Comparison of ENCODE assay signal across 16 cellular contexts in genomic region chr22:45200862-45201511, GRCh38. TPM values are rescaled to one million over a fixed set of nuclear protein-coding genes. Genes with fewer than 3 reads are reported as not detected.
A peak's percentile ranks its signal among the peaks of the same experiment; 100 is the strongest.
DNase-seq lines count a peak whose midpoint lies in the region; ATAC-seq, FAIRE-seq and TF ChIP-seq lines count a peak whose summit lies in the region.
"Had no signal": no experiment of that assay in that cellular context is flagged by ENCODE, and none has a peak within 500 bp of the region (broad histone marks: within the 10 kb centered on the region; RNA-seq: fewer than 3 reads in every experiment).

No MANE protein-coding gene starts in this region.

- TF ChIP-seq CTCF in fibroblast of lung (conservative IDR thresholded peaks at IDR 0.05 in 1 of 2, IDR thresholded peaks at IDR 0.05 in 1 of 2; ENCODE audit: low read depth in 1 of 2, low read length in 2 of 2) (no peak), progenitor cell of endocrine pancreas (IDR thresholded peaks at IDR 0.05; ENCODE audit: unreplicated experiment) (no peak)

- ATAC-seq in GM21360 (IDR thresholded peaks at IDR 0.05; ENCODE audit: unreplicated experiment) (no peak), GM21825 (IDR thresholded peaks at IDR 0.05; ENCODE audit: unreplicated experiment) (no peak)
- ATAC-seq: foreskin keratinocyte had no signal

- H3K9me3 Mint-ChIP-seq in progenitor cell of endocrine pancreas (ENCODE audit: low read depth) = no peaks in the 10 kb centered on the region

- H3K4me1 Mint-ChIP-seq in progenitor cell of endocrine pancreas (ENCODE audit: low read depth) = peaks cover 9% of the 10 kb centered on the region

- no peak overlapping the region for H3K4me3 Mint-ChIP-seq in progenitor cell of endocrine pancreas (ENCODE audit: low read depth)

- H3K9me3 ChIP-seq in fibroblast of lung (ENCODE audit: control insufficient read depth, insufficient read depth, low read depth, low read length) = no peaks in the 10 kb centered on the region
- H3K9me3 ChIP-seq: ovary, thoracic aorta had no signal

- H3K36me3 Mint-ChIP-seq in progenitor cell of endocrine pancreas (ENCODE audit: insufficient read depth) = peaks cover 9% of the 10 kb centered on the region

- H3K4me3 ChIP-seq in fibroblast of lung (replicated peaks in 1 of 4; ENCODE audit: control extremely low read depth in 1 of 4, insufficient read depth in 1 of 4, low read depth in 3 of 4, low read length in 4 of 4) = no peak overlapping the region
- H3K4me3 ChIP-seq: ovary, thoracic aorta had no signal

- H2AFZ ChIP-seq in fibroblast of lung (ENCODE audit: low read length) = no peak overlapping the region

- no peaks in the 10 kb centered on the region for H3K79me2 ChIP-seq in fibroblast of lung (ENCODE audit: control insufficient read depth, insufficient read depth, low read length)

- H4K20me1 ChIP-seq in fibroblast of lung (ENCODE audit: control insufficient read depth, extremely low read depth, insufficient read depth, low read length) = peaks cover 2% of the 10 kb centered on the region

- H3K27me3 Mint-ChIP-seq in progenitor cell of endocrine pancreas = no peaks in the 10 kb centered on the region

- no peak for FAIRE-seq in GM12892 (lab: Jason Lieb, UNC)
- FAIRE-seq: D721Med had no signal

- H3K27ac ChIP-seq in fibroblast of lung (ENCODE audit: insufficient read depth, low read length) = peak overlapping the region; percentile 48
- H3K27ac ChIP-seq: foreskin keratinocyte, ovary, thoracic aorta had no signal

- peak; percentile 66 for DNase-seq in ELR (ENCODE audit: low read depth)
- DNase-seq in SK-N-DZ (ENCODE audit: low spot score) = peak; percentile 61
- DNase-seq in fibroblast of lung (ENCODE audit: low read depth in 2 of 2) = peak; percentile 78 to 93
- no peak for DNase-seq in progenitor cell of endocrine pancreas (ENCODE audit: low spot score, unreplicated experiment)
- DNase-seq in GM12892 (ENCODE audit: insufficient read length) = no peak
- DNase-seq in stimulated activated naive CD4-positive, alpha-beta T cell treated with Interleukin-2 at 50 U/mL for 16 hours (lab: John Stamatoyannopoulos, UW) = no peak
- DNase-seq: activated T-cell treated with anti-CD3 and anti-CD28 coated beads, Interleukin-2, amount 50 U/mL, for 48 hours; caudate nucleus; left colon; NCI-H2081 had no signal

- H3K27me3 ChIP-seq in fibroblast of lung (ENCODE audit: control insufficient read depth, insufficient read depth, low read length) = no peaks in the 10 kb centered on the region
- H3K27me3 ChIP-seq: foreskin keratinocyte, ovary had no signal

- no peak for TF ChIP-seq POLR2A in GM12892 (IDR thresholded peaks at IDR 0.05; ENCODE audit: low read depth, low read length)

- no peak overlapping the region for H3K4me2 ChIP-seq in fibroblast of lung (ENCODE audit: extremely low read depth, insufficient read depth, low read length)

- no peak overlapping the region for H3K9ac ChIP-seq in fibroblast of lung (ENCODE audit: insufficient read depth, low read length)

- H3K36me3 ChIP-seq in fibroblast of lung (ENCODE audit: control insufficient read depth, insufficient read depth, low read length) = peaks cover 13% of the 10 kb centered on the region
- H3K36me3 ChIP-seq: ovary had no signal

- H3K27ac Mint-ChIP-seq in progenitor cell of endocrine pancreas = peak overlapping the region; percentile 67

- peaks cover 12% of the 10 kb centered on the region for H3K4me1 ChIP-seq in fibroblast of lung (ENCODE audit: control insufficient read depth, extremely low read depth, insufficient read depth, low read length)
- H3K4me1 ChIP-seq: foreskin keratinocyte had no signal

RNA-seq across cellular contexts. Expression of gene NUP50, which starts 37.3 kb away (rescaled TPM):
- 31.5 and 52.3 TPM in 2 replicates for polyA plus RNA-seq in SK-N-DZ (2014; cell fraction: cytosol; rRNA removed)
- 31.0 and 48.2 TPM in 2 replicates for polyA plus RNA-seq in SK-N-DZ (2014; cell fraction: nucleus; rRNA removed)
- 29.2 and 32.6 TPM in 2 replicates for total RNA-seq in fibroblast of lung
- 17.4 and 33.5 TPM in 2 replicates for polyA plus RNA-seq in fibroblast of lung
- polyA plus RNA-seq in fibroblast of lung (2012) = 19.4 and 30.3 TPM in 2 replicates
- polyA minus RNA-seq in fibroblast of lung (ENCODE audit: low replicate concordance) = 13.2 and 24.7 TPM in 2 replicates
- 62.6 and 65.1 TPM in 2 replicates for total RNA-seq in progenitor cell of endocrine pancreas
- polyA plus RNA-seq in GM12892 (2012; ENCODE audit: missing spikeins) = 45.5 TPM

RNA-seq across cellular contexts. Expression of gene KIAA0930, which starts 39.7 kb away (rescaled TPM):
- 34.4 and 35.8 TPM in 2 replicates for polyA plus RNA-seq in SK-N-DZ (2014; cell fraction: cytosol; rRNA removed)
- 30.4 and 46.5 TPM in 2 replicates for polyA plus RNA-seq in SK-N-DZ (2014; cell fraction: nucleus; rRNA removed)
- 20.5 and 30.9 TPM in 2 replicates for total RNA-seq in fibroblast of lung
- polyA plus RNA-seq in fibroblast of lung = 28.2 and 38.2 TPM in 2 replicates
- polyA plus RNA-seq in fibroblast of lung (2012) = 27.0 and 40.8 TPM in 2 replicates
- polyA minus RNA-seq in fibroblast of lung (ENCODE audit: low replicate concordance) = 31.9 and 49.4 TPM in 2 replicates
- 44.1 and 45.3 TPM in 2 replicates for total RNA-seq in progenitor cell of endocrine pancreas
- polyA plus RNA-seq in GM12892 (2012; ENCODE audit: missing spikeins) = 32.5 TPM

Comparison
In these comparisons a context has a peak if more than half of its experiments do, and no peak if none do; other contexts are left out.
1. DNase-seq: peak in ELR (single experiment), SK-N-DZ (single experiment) and fibroblast of lung (2 of 2); none in progenitor cell of endocrine pancreas (single experiment), GM12892 (single experiment) and stimulated activated naive CD4-positive, alpha-beta T cell treated with Interleukin-2 at 50 U/mL for 16 hours (single experiment).